ENCODE assay signal across 24 cellular contexts in genomic region chr5:117859161-117859560, GRCh38.
DNase-seq lines count a peak whose midpoint lies in the region; ATAC-seq and TF ChIP-seq lines count a peak whose summit lies in the region.
"Had no signal": no experiment of that assay in that cellular context is flagged by ENCODE, and none has a peak within 500 bp of the region (broad histone marks: within the 10 kb centered on the region; RNA-seq: fewer than 3 reads in every experiment).

No MANE protein-coding gene starts in this region.

- no peak overlapping the region for H3K4me2 ChIP-seq in MM.1S (ENCODE audit: low read depth, low read length)
- H3K4me2 ChIP-seq: BLaER1, hepatocyte had no signal

- no peak overlapping the region for H2AFZ ChIP-seq in MM.1S (ENCODE audit: low read length)
- H2AFZ ChIP-seq: hepatocyte had no signal

- ATAC-seq in GM21390 (IDR thresholded peaks at IDR 0.05; ENCODE audit: unreplicated experiment) (peak; percentile 66), GM19324 (IDR thresholded peaks at IDR 0.05; ENCODE audit: low FRiP score, unreplicated experiment) (no peak)
- ATAC-seq: activated CD8-positive, alpha-beta memory T cell treated with anti-CD3 and anti-CD28 coated beads, Interleukin-2, amount 10 ng/mL, durations not matched to agents 7 days and 5 days; activated naive CD8-positive, alpha-beta T cell treated with anti-CD3 and anti-CD28 coated beads, Interleukin-2, amount 50 U/mL, for 24 hours; GM12878 had no signal

- H3K27me3 ChIP-seq in MM.1S (replicated peaks; ENCODE audit: insufficient read depth, low read length) = no peaks in the 10 kb centered on the region
- H3K27me3 ChIP-seq: BLaER1, hepatocyte, Peyer's patch, right atrium auricular region had no signal

- no peaks in the 10 kb centered on the region for H3K9me2 ChIP-seq in MM.1S (replicated peaks; ENCODE audit: insufficient read depth, low read length)

- no peaks in the 10 kb centered on the region for H3K79me2 ChIP-seq in MM.1S (ENCODE audit: low read length)
- H3K79me2 ChIP-seq: hepatocyte had no signal

- no peak for TF ChIP-seq CTCF in MM.1S (IDR thresholded peaks at IDR 0.05; ENCODE audit: low read length)

- H3K36me3 ChIP-seq in MM.1S (replicated peaks; ENCODE audit: insufficient read depth, low read length) = no peaks in the 10 kb centered on the region
- H3K36me3 ChIP-seq: BLaER1, HAP-1, Peyer's patch, right atrium auricular region had no signal

- no peaks in the 10 kb centered on the region for H4K20me1 ChIP-seq in MM.1S (ENCODE audit: insufficient read depth, low read length)
- H4K20me1 ChIP-seq: BLaER1 had no signal

- H3K27ac ChIP-seq in MM.1S (ENCODE audit: low read length) = no peak overlapping the region
- H3K27ac ChIP-seq: BLaER1, hepatocyte, Peyer's patch, right atrium auricular region, SK-N-MC had no signal

- H3F3A ChIP-seq in MM.1S (ENCODE audit: insufficient read depth, low read length) = no peaks in the 10 kb centered on the region

- no peak overlapping the region for H3K4me3 ChIP-seq in MM.1S (ENCODE audit: low read length)
- H3K4me3 ChIP-seq: BLaER1, GM12878, HAP-1, hepatocyte, lung, Peyer's patch, right atrium auricular region, SK-N-MC had no signal

- no peaks in the 10 kb centered on the region for H3K9me3 ChIP-seq in MM.1S (replicated peaks; ENCODE audit: insufficient read depth, low read length)
- H3K9me3 ChIP-seq: BLaER1, HAP-1, Peyer's patch, right atrium auricular region had no signal

- no peaks in the 10 kb centered on the region for H3K4me1 ChIP-seq in MM.1S (ENCODE audit: low read length)
- H3K4me1 ChIP-seq: HAP-1, Peyer's patch, right atrium auricular region had no signal

- no peak overlapping the region for H3K9ac ChIP-seq in MM.1S (ENCODE audit: low read length)
- H3K9ac ChIP-seq: BLaER1 had no signal

- DNase-seq in CD1c-positive myeloid dendritic cell (ENCODE audit: extremely low spot score) (peak; percentile 52), MM.1S (peak; percentile 15), SKM-1 (lab: John Stamatoyannopoulos, UW; ENCODE audit: unreplicated experiment) (peak; percentile 53), activated gamma-delta T cell treated with Interleukin-2 at 50 U/mL for 16 hours (no peak), NCI-H187 treated with DMSO at 0.1 percent for 48 hours (lab: John Stamatoyannopoulos, UW) (no peak), DMS79 treated with DMSO at 0.1 percent for 48 hours (lab: John Stamatoyannopoulos, UW) (no peak)
- DNase-seq: activated CD4-positive, alpha-beta T cell treated with anti-CD3 and anti-CD28 coated beads for 4 hours; activated CD8-positive, alpha-beta memory T cell treated with anti-CD3 and anti-CD28 coated beads, Interleukin-2, amount 10 ng/mL, durations not matched to agents 7 days and 5 days; activated naive CD8-positive, alpha-beta T cell treated with anti-CD3 and anti-CD28 coated beads, Interleukin-2, amount 50 U/mL, for 24 hours; dermis blood vessel endothelial cell; GF-D8; NCI-H1417 treated with DMSO at 0.1 percent for 48 hours; NCI-H2171; Peyer's patch; T1000 had no signal

Comparison
In these comparisons a context has a peak if more than half of its experiments do, and no peak if none do; other contexts are left out.
1. DNase-seq: peak in CD1c-positive myeloid dendritic cell (single experiment), MM.1S (single experiment) and SKM-1 (single experiment); none in activated gamma-delta T cell treated with Interleukin-2 at 50 U/mL for 16 hours (single experiment), NCI-H187 treated with DMSO at 0.1 percent for 48 hours (single experiment) and DMS79 treated with DMSO at 0.1 percent for 48 hours (single experiment).